In genomic region chr13:89486721-89487120, GRCh38 we compare ENCODE assay signal across 25 cellular contexts.
"Had no signal": no experiment of that assay in that cellular context is flagged by ENCODE, and none has a peak within 500 bp of the region (broad histone marks: within the 10 kb centered on the region; RNA-seq: fewer than 3 reads in every experiment).

No MANE protein-coding gene starts in this region.

- FAIRE-seq: colon, endothelial cell of umbilical vein, frontal cortex, kidney had no signal

- H3K4me1 ChIP-seq: esophagus muscularis mucosa, foreskin keratinocyte, gastroesophageal sphincter, heart left ventricle, left lung, lower lobe of right lung had no signal

- H3K4me3 ChIP-seq: coronary artery, dorsolateral prefrontal cortex, esophagus muscularis mucosa, gastroesophageal sphincter, heart left ventricle, hepatocyte, left lung, lower lobe of right lung, mucosa of descending colon had no signal

- H3K27me3 Mint-ChIP-seq: naive B cell had no signal

- H3K27me3 ChIP-seq: dorsolateral prefrontal cortex, esophagus muscularis mucosa, foreskin keratinocyte, gastroesophageal sphincter, heart left ventricle, hepatocyte, left lung had no signal

- H3K36me3 ChIP-seq: esophagus muscularis mucosa, gastroesophageal sphincter, heart left ventricle, left lung, lower lobe of right lung had no signal

- H3K36me3 Mint-ChIP-seq: immature natural killer cell, naive B cell had no signal

- H3K79me2 ChIP-seq: hepatocyte had no signal

- H3K4me3 Mint-ChIP-seq: immature natural killer cell, mesothelial cell of epicardium, naive B cell had no signal

- H3K9me3 ChIP-seq: esophagus muscularis mucosa, gastroesophageal sphincter, lower lobe of right lung had no signal

- DNase-seq: dermis blood vessel endothelial cell; dorsolateral prefrontal cortex; effector CD4-positive, alpha-beta T cell; effector memory CD4-positive, alpha-beta T cell; foreskin keratinocyte; heart left ventricle; hypothalamus; immature natural killer cell; islet precursor cell; kidney; left cardiac atrium; left lung; left ventricle myocardium superior; lower lobe of right lung; mesenchymal stem cell; mucosa of descending colon; naive B cell had no signal

- H3K27ac Mint-ChIP-seq: immature natural killer cell, mesothelial cell of epicardium, naive B cell had no signal

- H3K4me1 Mint-ChIP-seq: immature natural killer cell, naive B cell had no signal

- H3K4me2 ChIP-seq: hepatocyte had no signal

- H3K27ac ChIP-seq: coronary artery, dorsolateral prefrontal cortex, esophagus muscularis mucosa, foreskin keratinocyte, gastroesophageal sphincter, heart left ventricle, hepatocyte, left lung, lower lobe of right lung had no signal

- H2AFZ ChIP-seq: hepatocyte had no signal

- ATAC-seq: foreskin keratinocyte, gastroesophageal sphincter, heart left ventricle, left cardiac atrium, left lung, left ventricle myocardium superior, lower lobe of right lung, mucosa of descending colon had no signal
